21 cellular contexts compared by ENCODE assay signal in genomic region chr18:79447703-79448367, GRCh38. TPM values are rescaled to one million over a fixed set of nuclear protein-coding genes. Genes with fewer than 3 reads are reported as not detected.
DNase-seq lines count a peak whose midpoint lies in the region; ATAC-seq and TF ChIP-seq lines count a peak whose summit lies in the region.
"Had no signal": no experiment of that assay in that cellular context is flagged by ENCODE, and none has a peak within 500 bp of the region (broad histone marks: within the 10 kb centered on the region; RNA-seq: fewer than 3 reads in every experiment).

No MANE protein-coding gene starts in this region.

- no peak overlapping the region for H3K4me3 Mint-ChIP-seq in activated CD8-positive, alpha-beta T cell treated with anti-CD3 and anti-CD28 coated beads for 36 hours
- H3K4me3 Mint-ChIP-seq in activated CD8-positive, alpha-beta T cell treated with anti-CD3 and anti-CD28 coated beads, Interleukin-2, amount 10 ng/mL, durations not matched to agents 7 days and 5 days: no peak overlapping the region
- H3K4me3 Mint-ChIP-seq in neural progenitor cell: no peak overlapping the region
- H3K4me3 Mint-ChIP-seq: CD8-positive, alpha-beta memory T cell had no signal

- H3K4me1 ChIP-seq in neural progenitor cell: peaks cover 2% of the 10 kb centered on the region
- H3K4me1 ChIP-seq: adrenal gland, left lung, pancreas, stomach had no signal

- H2AFZ ChIP-seq in neural progenitor cell (replicated peaks): no peak overlapping the region

- no peaks in the 10 kb centered on the region for H3K9me3 ChIP-seq in neural progenitor cell (ENCODE audit: low read depth)
- H3K9me3 ChIP-seq: adrenal gland, gastrocnemius medialis, left lung, pancreas, stomach had no signal

- DNase-seq in activated CD8-positive, alpha-beta T cell treated with anti-CD3 and anti-CD28 coated beads for 36 hours: peak; percentile 25
- no peak for DNase-seq in activated CD8-positive, alpha-beta T cell treated with anti-CD3 and anti-CD28 coated beads, Interleukin-2, amount 10 ng/mL, durations not matched to agents 7 days and 5 days
- peak; percentile 65 for DNase-seq in amniotic epithelial cell (ENCODE audit: low read depth)
- DNase-seq in neural progenitor cell (ENCODE audit: low spot score): no peak
- no peak for DNase-seq in HT-29 (ENCODE audit: low spot score)
- DNase-seq in effector CD8-positive, alpha-beta T cell (lab: John Stamatoyannopoulos, UW): no peak
- no peak for DNase-seq in NCI-H524 (lab: John Stamatoyannopoulos, UW)
- DNase-seq: activated CD8-positive, alpha-beta memory T cell treated with anti-CD3 and anti-CD28 coated beads, Interleukin-2, amount 50 U/mL, for 4 hours; adrenal gland; CD8-positive, alpha-beta memory T cell; DMS79 treated with DMSO at 0.1 percent for 48 hours; gastrocnemius medialis; left lung; NCI-H2029 treated with DMSO at 0.1 percent for 48 hours; NCI-H524 treated with DMSO at 0.1 percent for 48 hours; OCI-M1; pancreas; stomach had no signal

- no peaks in the 10 kb centered on the region for H3K27me3 ChIP-seq in neural progenitor cell
- H3K27me3 ChIP-seq: adrenal gland, gastrocnemius medialis, left lung, pancreas, stomach had no signal

- no peaks in the 10 kb centered on the region for H3K36me3 ChIP-seq in neural progenitor cell
- H3K36me3 ChIP-seq: pancreas had no signal

- no peaks in the 10 kb centered on the region for H4K20me1 ChIP-seq in neural progenitor cell (ENCODE audit: low read depth)

- H3K27me3 Mint-ChIP-seq in activated CD8-positive, alpha-beta T cell treated with anti-CD3 and anti-CD28 coated beads for 36 hours: no peaks in the 10 kb centered on the region
- no peaks in the 10 kb centered on the region for H3K27me3 Mint-ChIP-seq in activated CD8-positive, alpha-beta T cell treated with anti-CD3 and anti-CD28 coated beads, Interleukin-2, amount 10 ng/mL, durations not matched to agents 7 days and 5 days (ENCODE audit: low read depth)
- peaks cover 1% of the 10 kb centered on the region for H3K27me3 Mint-ChIP-seq in neural progenitor cell (ENCODE audit: insufficient read depth, low read depth)
- H3K27me3 Mint-ChIP-seq: CD8-positive, alpha-beta memory T cell had no signal

- no peak overlapping the region for H3K27ac Mint-ChIP-seq in activated CD8-positive, alpha-beta T cell treated with anti-CD3 and anti-CD28 coated beads for 36 hours
- no peak overlapping the region for H3K27ac Mint-ChIP-seq in activated CD8-positive, alpha-beta T cell treated with anti-CD3 and anti-CD28 coated beads, Interleukin-2, amount 10 ng/mL, durations not matched to agents 7 days and 5 days
- H3K27ac Mint-ChIP-seq in neural progenitor cell: peak overlapping the region; percentile 40

- no peaks in the 10 kb centered on the region for H3K79me2 ChIP-seq in neural progenitor cell (ENCODE audit: low read depth)

- CTCF ChIA-PET in activated CD8-positive, alpha-beta T cell treated with anti-CD3 and anti-CD28 coated beads for 36 hours (lab: Charles Lee): no interaction called here
- CTCF ChIA-PET in activated CD8-positive, alpha-beta T cell treated with anti-CD3 and anti-CD28 coated beads, Interleukin-2, amount 10 ng/mL, durations not matched to agents 7 days and 5 days (lab: Charles Lee): no interaction called here

- H3K27ac ChIP-seq in neural progenitor cell: no peak overlapping the region
- H3K27ac ChIP-seq: adrenal gland, gastrocnemius medialis, left lung, pancreas, skin epidermis, stomach had no signal

- peak; percentile 35 for ATAC-seq in activated CD8-positive, alpha-beta T cell treated with anti-CD3 and anti-CD28 coated beads for 36 hours
- no peak for ATAC-seq in activated CD8-positive, alpha-beta T cell treated with anti-CD3 and anti-CD28 coated beads, Interleukin-2, amount 10 ng/mL, durations not matched to agents 7 days and 5 days
- peak; percentile 35 for ATAC-seq in GM19351 (IDR thresholded peaks at IDR 0.05; ENCODE audit: unreplicated experiment)
- ATAC-seq: gastrocnemius medialis, HepG2, left lung, pancreas had no signal

- no peak overlapping the region for H3K9ac ChIP-seq in neural progenitor cell

- H3K4me3 ChIP-seq in neural progenitor cell: no peak overlapping the region
- H3K4me3 ChIP-seq: adrenal gland, gastrocnemius medialis, left lung, pancreas, skin epidermis, stomach had no signal

- no peaks in the 10 kb centered on the region for H3K9me3 Mint-ChIP-seq in activated CD8-positive, alpha-beta T cell treated with anti-CD3 and anti-CD28 coated beads for 36 hours
- H3K9me3 Mint-ChIP-seq in activated CD8-positive, alpha-beta T cell treated with anti-CD3 and anti-CD28 coated beads, Interleukin-2, amount 10 ng/mL, durations not matched to agents 7 days and 5 days (ENCODE audit: insufficient read depth): no peaks in the 10 kb centered on the region
- H3K9me3 Mint-ChIP-seq in neural progenitor cell: no peaks in the 10 kb centered on the region
- H3K9me3 Mint-ChIP-seq: CD8-positive, alpha-beta memory T cell had no signal

- H3K4me1 Mint-ChIP-seq in activated CD8-positive, alpha-beta T cell treated with anti-CD3 and anti-CD28 coated beads for 36 hours (ENCODE audit: low read depth): peaks cover 22% of the 10 kb centered on the region
- H3K4me1 Mint-ChIP-seq in activated CD8-positive, alpha-beta T cell treated with anti-CD3 and anti-CD28 coated beads, Interleukin-2, amount 10 ng/mL, durations not matched to agents 7 days and 5 days (ENCODE audit: low read depth): no peaks in the 10 kb centered on the region
- H3K4me1 Mint-ChIP-seq in neural progenitor cell: peaks cover 22% of the 10 kb centered on the region

- POLR2A ChIA-PET in activated CD8-positive, alpha-beta T cell treated with anti-CD3 and anti-CD28 coated beads for 36 hours (lab: Charles Lee): no interaction called here
- POLR2A ChIA-PET in activated CD8-positive, alpha-beta T cell treated with anti-CD3 and anti-CD28 coated beads, Interleukin-2, amount 10 ng/mL, durations not matched to agents 7 days and 5 days (lab: Charles Lee): no interaction called here

- peaks cover 38% of the 10 kb centered on the region for H3K36me3 Mint-ChIP-seq in activated CD8-positive, alpha-beta T cell treated with anti-CD3 and anti-CD28 coated beads for 36 hours (ENCODE audit: low read depth)
- peaks cover 7% of the 10 kb centered on the region for H3K36me3 Mint-ChIP-seq in activated CD8-positive, alpha-beta T cell treated with anti-CD3 and anti-CD28 coated beads, Interleukin-2, amount 10 ng/mL, durations not matched to agents 7 days and 5 days (ENCODE audit: low read depth)
- H3K36me3 Mint-ChIP-seq in neural progenitor cell: no peaks in the 10 kb centered on the region

- no peaks in the 10 kb centered on the region for H3F3A ChIP-seq in neural progenitor cell (ENCODE audit: low read depth)

- intact Hi-C loops in activated CD8-positive, alpha-beta T cell treated with anti-CD3 and anti-CD28 coated beads for 36 hours (cut with micrococcal nuclease): no loop called here

- TF ChIP-seq CTCF in activated CD8-positive, alpha-beta T cell treated with anti-CD3 and anti-CD28 coated beads for 36 hours (IDR thresholded peaks at IDR 0.05): no peak
- no peak for TF ChIP-seq CTCF in neural progenitor cell (IDR thresholded peaks at IDR 0.05)

- no peak overlapping the region for H3K4me2 ChIP-seq in neural progenitor cell

RNA-seq across cellular contexts. Expression of gene NFATC1, which starts 52.1 kb away (rescaled TPM):
- 10 to 100 TPM; 97.2 to 98.3 TPM for total RNA-seq in activated CD8-positive, alpha-beta T cell treated with anti-CD3 and anti-CD28 coated beads for 36 hours
- total RNA-seq in activated CD8-positive, alpha-beta T cell treated with anti-CD3 and anti-CD28 coated beads, Interleukin-2, amount 10 ng/mL, durations not matched to agents 7 days and 5 days: 10 to 100 TPM; 26.5 to 28.1 TPM
- 2.2 and 2.3 TPM in 2 replicates for total RNA-seq in neural progenitor cell (ENCODE audit: low replicate concordance)
- total RNA-seq in HT-29 (2014; rRNA removed; shearing (Covaris generic)): not detected in 2 replicates
- total RNA-seq: HepG2 had no signal

Comparison
In these comparisons a context has a peak if more than half of its experiments do, and no peak if none do; other contexts are left out.
1. DNase-seq: peak in activated CD8-positive, alpha-beta T cell treated with anti-CD3 and anti-CD28 coated beads for 36 hours (single experiment) and amniotic epithelial cell (single experiment); none in activated CD8-positive, alpha-beta T cell treated with anti-CD3 and anti-CD28 coated beads, Interleukin-2, amount 10 ng/mL, durations not matched to agents 7 days and 5 days (single experiment), neural progenitor cell (single experiment), HT-29 (single experiment), effector CD8-positive, alpha-beta T cell (single experiment) and NCI-H524 (0 of 2).